ENCODE assay signal across 8 cellular contexts in the genomic region with DNA sequence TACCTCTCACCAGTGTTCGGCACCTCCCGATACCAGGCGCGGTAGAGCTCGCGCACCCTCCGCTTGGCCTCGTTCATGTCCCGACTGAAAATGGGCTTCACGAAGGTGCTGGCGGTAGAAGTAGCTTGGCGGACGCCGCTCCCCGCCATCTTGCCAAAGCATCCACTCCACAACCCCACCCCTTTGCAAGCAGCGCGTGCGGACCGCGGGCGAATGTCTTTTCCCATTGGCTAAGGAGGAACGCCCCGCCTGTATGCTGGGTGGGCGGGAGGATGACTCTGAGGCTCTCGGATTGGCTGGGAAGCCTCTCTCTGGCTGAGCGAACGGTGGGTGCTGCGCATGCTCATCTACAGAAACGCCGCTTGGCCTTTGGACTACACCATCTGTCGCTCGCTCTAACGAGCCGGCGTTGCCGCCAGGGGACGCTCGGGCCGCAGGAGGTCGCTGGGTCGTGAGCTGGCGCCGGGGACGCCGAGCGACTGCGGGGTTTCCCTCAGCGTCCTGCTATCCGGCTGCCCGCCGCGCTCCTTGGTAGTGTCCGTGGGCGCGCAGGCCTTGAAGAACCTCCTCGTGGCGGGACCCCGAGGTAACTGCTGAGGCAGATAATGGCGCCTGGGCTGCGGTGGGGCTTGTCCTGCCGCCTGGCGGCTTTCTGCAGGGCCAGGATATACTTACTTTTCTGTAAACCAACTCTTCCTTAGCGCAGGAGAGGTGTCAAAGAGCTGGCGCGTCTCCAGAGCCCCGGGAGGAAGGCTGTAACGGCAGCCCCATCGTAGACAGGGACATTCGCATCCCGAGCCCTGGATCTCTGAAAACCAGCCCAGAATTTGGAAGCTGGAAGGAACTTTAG. TPM values are rescaled to one million over a fixed set of nuclear protein-coding genes. Genes with fewer than 3 reads are reported as not detected.
DNase-seq lines count a peak whose midpoint lies in the region; FAIRE-seq and TF ChIP-seq lines count a peak whose summit lies in the region.

A gene (minus strand): TSS at position 177 of the 850 bp plus-strand sequence. CDS start 28 bp downstream, at position 149.

- H3K4me2 ChIP-seq in MM.1S (ENCODE audit: low read depth, low read length) (peak within 1 kb of the TSS; percentile 87), neural progenitor cell (peak within 1 kb of the TSS; percentile 86)

- H3K36me3 ChIP-seq in HAP-1 (replicated peaks) (peaks cover 25% of the 10 kb centered on the region), MM.1S (replicated peaks; ENCODE audit: insufficient read depth, low read length) (peaks cover 17% of the 10 kb centered on the region), neural progenitor cell (peaks cover 4% of the 10 kb centered on the region), subcutaneous abdominal adipose tissue (ENCODE audit: control insufficient read depth in 5 of 5, insufficient read depth in 5 of 5, low read length in 5 of 5) (peaks cover 10 to 14% (median 13%) of the 10 kb centered on the region in 5 donors)

- in situ Hi-C loops in HAP-1 (cut with MboI; ENCODE audit: low sequenced_read_pairs) = loop anchor here (10.0 kb wide), 1 partner anchor 344 kb away; a partner anchor contains a TSS

- DNase-seq in HAP-1 (ENCODE audit: low spot score in 2 of 2) (peak; percentile 99), MM.1S (peak; percentile 99), SIG-M5 treated with dmso at 0.1 percent for 504 hours (lab: John Stamatoyannopoulos, UW; ENCODE audit: unreplicated experiment) (peak; percentile 97), foreskin fibroblast (peak; percentile 99), neural progenitor cell (ENCODE audit: low spot score) (peak; percentile 99)
- peak; percentile 97 for DNase-seq in activated gamma-delta T cell treated with anti-CD3 and anti-CD28 coated beads, Interleukin-2, amount 50 U/mL, for 16 hours (ENCODE audit: low read depth)

- H3K4me3 ChIP-seq in HAP-1 = peak within 1 kb of the TSS; percentile 81
- H3K4me3 ChIP-seq in MM.1S (ENCODE audit: low read length) = peak within 1 kb of the TSS; percentile 100
- peak within 1 kb of the TSS; percentile 88 to 93 for H3K4me3 ChIP-seq in foreskin fibroblast (ENCODE audit: low read depth in 1 of 2, low read length in 2 of 2)
- H3K4me3 ChIP-seq in neural progenitor cell = peak within 1 kb of the TSS; percentile 71
- H3K4me3 ChIP-seq in subcutaneous abdominal adipose tissue (ENCODE audit: low read depth in 1 of 5, low read length in 5 of 5) = peak within 1 kb of the TSS; percentile 89 to 99 (median 95)

- peaks cover 16% of the 10 kb centered on the region for H3F3A ChIP-seq in MM.1S (ENCODE audit: insufficient read depth, low read length)
- H3F3A ChIP-seq in neural progenitor cell (ENCODE audit: low read depth) = peaks cover 19% of the 10 kb centered on the region

- H4K20me1 ChIP-seq in MM.1S (ENCODE audit: insufficient read depth, low read length) (no peaks in the 10 kb centered on the region), neural progenitor cell (ENCODE audit: low read depth) (peaks cover under 1% of the 10 kb centered on the region)

- H3K27me3 ChIP-seq in HAP-1 (ENCODE audit: low read depth) (no peaks in the 10 kb centered on the region), MM.1S (replicated peaks; ENCODE audit: insufficient read depth, low read length) (no peaks in the 10 kb centered on the region), neural progenitor cell (peaks cover 3% of the 10 kb centered on the region), subcutaneous abdominal adipose tissue (ENCODE audit: control insufficient read depth in 5 of 5, insufficient read depth in 4 of 5, low read length in 5 of 5) (no peaks in the 10 kb centered on the region)

- H3K9ac ChIP-seq in MM.1S (ENCODE audit: low read length) (peak within 1 kb of the TSS; percentile 97), neural progenitor cell (peak within 1 kb of the TSS; percentile 63), subcutaneous abdominal adipose tissue (ENCODE audit: low read length in 5 of 5) (peak within 1 kb of the TSS; percentile 81 to 95 (median 90))

- peaks cover 40% of the 10 kb centered on the region for H3K79me2 ChIP-seq in MM.1S (ENCODE audit: low read length)
- H3K79me2 ChIP-seq in neural progenitor cell (ENCODE audit: low read depth) = peaks cover 35% of the 10 kb centered on the region

- H3K9me3 ChIP-seq in HAP-1 (0 out of 2 replicates have a peak, but pooled peaks cover 2% of the 10 kb centered on the region), MM.1S (replicated peaks; ENCODE audit: insufficient read depth, low read length) (no peaks in the 10 kb centered on the region), neural progenitor cell (ENCODE audit: low read depth) (no peaks in the 10 kb centered on the region), subcutaneous abdominal adipose tissue (ENCODE audit: control insufficient read depth in 5 of 5, low read length in 5 of 5) (no peaks in the 10 kb centered on the region)

- no peaks in the 10 kb centered on the region for H3K9me2 ChIP-seq in MM.1S (replicated peaks; ENCODE audit: insufficient read depth, low read length)

- peak within 1 kb of the TSS; percentile 97 for H3K4me3 Mint-ChIP-seq in neural progenitor cell

- TF ChIP-seq CTCF in MM.1S (IDR thresholded peaks at IDR 0.05; ENCODE audit: low read length) (peak; percentile 95), foreskin fibroblast (IDR thresholded peaks at IDR 0.05; ENCODE audit: low read depth, low read length) (peak; percentile 87), neural progenitor cell (IDR thresholded peaks at IDR 0.05) (peak; percentile 86)

- H3K27ac ChIP-seq in MM.1S (ENCODE audit: low read length) (peak within 1 kb of the TSS; percentile 90), neural progenitor cell (peak within 1 kb of the TSS; percentile 64), subcutaneous abdominal adipose tissue (ENCODE audit: low read depth, low read length) (peak within 1 kb of the TSS; percentile 96)

- peaks cover 12% of the 10 kb centered on the region for H3K4me1 Mint-ChIP-seq in neural progenitor cell

- H2AFZ ChIP-seq in MM.1S (ENCODE audit: low read length) (peak within 1 kb of the TSS; percentile 85), neural progenitor cell (replicated peaks) (peak within 1 kb of the TSS; percentile 96)

- peak within 1 kb of the TSS; percentile 95 for H3K27ac Mint-ChIP-seq in neural progenitor cell

- H3K4me1 ChIP-seq in HAP-1 (no peaks in the 10 kb centered on the region), MM.1S (ENCODE audit: low read length) (peaks cover 10% of the 10 kb centered on the region), neural progenitor cell (no peaks in the 10 kb centered on the region), subcutaneous abdominal adipose tissue (ENCODE audit: control insufficient read depth in 5 of 5, insufficient read depth in 5 of 5, low read length in 5 of 5) (peaks cover 0 to 33% (median 24%) of the 10 kb centered on the region in 5 donors)

- H3K36me3 Mint-ChIP-seq in neural progenitor cell = peaks cover 39% of the 10 kb centered on the region

- peaks cover 16% of the 10 kb centered on the region for H3K9me3 Mint-ChIP-seq in neural progenitor cell

- FAIRE-seq in G401.6 (lab: Jason Lieb, UNC) = peak; percentile 98

- H3K27me3 Mint-ChIP-seq in neural progenitor cell (ENCODE audit: insufficient read depth, low read depth) = no peaks in the 10 kb centered on the region

RNA-seq across cellular contexts. Expression of the gene that starts here (rescaled TPM):
- 100 and 132 TPM in 2 replicates for total RNA-seq in neural progenitor cell (ENCODE audit: low replicate concordance)

Comparison
In these comparisons a context has a peak if more than half of its experiments do, and no peak if none do; other contexts are left out.
1. Peak in every context shown above with its lines: DNase-seq, H3K4me3 ChIP-seq and H3K27ac ChIP-seq.